Comparison of ENCODE assay signal across 8 cellular contexts in the genomic region with DNA sequence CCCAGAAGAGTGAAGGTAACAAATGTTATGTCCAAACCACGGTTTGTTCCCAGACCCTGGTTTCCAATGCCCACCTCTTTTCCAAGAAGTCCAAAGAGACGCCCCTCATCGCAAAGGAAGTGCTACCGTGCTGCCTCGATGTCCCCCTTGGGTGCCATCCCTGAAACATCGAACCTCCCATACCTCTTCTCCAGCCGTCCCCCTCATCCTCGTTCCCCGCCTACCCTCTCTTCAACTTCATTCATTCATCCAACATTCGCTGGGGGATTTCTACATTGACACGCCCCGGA. TPM values are rescaled to one million over a fixed set of nuclear protein-coding genes. Genes with fewer than 3 reads are reported as not detected.
A peak's percentile ranks its signal among the peaks of the same experiment; 100 is the strongest.
DNase-seq lines count a peak whose midpoint lies in the region; ATAC-seq lines count a peak whose summit lies in the region.

No MANE protein-coding gene starts in this region.

- no peaks in the 10 kb centered on the region for H3K9me3 Mint-ChIP-seq in T-helper 2 cell treated with Interferon-gamma antibody and Interleukin-4, amounts not matched to agents 5 μg/mL and 100 μg/mL, for 36 hours

- DNase-seq in T-helper 2 cell treated with Interferon-gamma antibody and Interleukin-4, amounts not matched to agents 5 μg/mL and 100 μg/mL, for 36 hours (ENCODE audit: low spot score) = no peak
- DNase-seq in T-helper 2 cell (no peak), T-helper 17 cell (no peak), iPS DF 6.9 (ENCODE audit: low read depth, low spot score) (no peak)
- DNase-seq in stimulated activated CD4-positive, alpha-beta T cell treated with anti-CD3 and anti-CD28 coated beads, Interleukin-15, amount 100 ng/mL, for 24 hours = no peak

- H3K36me3 ChIP-seq in iPS DF 6.9 (ENCODE audit: control insufficient read depth, insufficient read depth, low read length) (no peaks in the 10 kb centered on the region; the same call in 1 of the 2 replicates), stomach smooth muscle (ENCODE audit: control insufficient read depth in 2 of 2, insufficient read depth in 2 of 2, low read length in 2 of 2) (peaks cover 0 to 2% of the 10 kb centered on the region in 2 donors)

- H3K4me1 ChIP-seq in iPS DF 6.9 (ENCODE audit: control insufficient read depth, insufficient read depth, low read length) = no peaks in the 10 kb centered on the region
- peaks cover 8% of the 10 kb centered on the region for H3K4me1 ChIP-seq in stomach smooth muscle (ENCODE audit: control insufficient read depth, insufficient read depth, low read length)

- H3K9ac ChIP-seq in stomach smooth muscle (ENCODE audit: low read length in 2 of 2) = peak overlapping the region; percentile 80 to 89

- no peaks in the 10 kb centered on the region for H3K27me3 Mint-ChIP-seq in T-helper 2 cell treated with Interferon-gamma antibody and Interleukin-4, amounts not matched to agents 5 μg/mL and 100 μg/mL, for 36 hours (ENCODE audit: low read depth)
- H3K27me3 Mint-ChIP-seq in T-helper 17 cell = no peaks in the 10 kb centered on the region

- H3K36me3 Mint-ChIP-seq in T-helper 2 cell treated with Interferon-gamma antibody and Interleukin-4, amounts not matched to agents 5 μg/mL and 100 μg/mL, for 36 hours (ENCODE audit: low read depth) = peaks cover 19% of the 10 kb centered on the region
- peaks cover 2% of the 10 kb centered on the region for H3K36me3 Mint-ChIP-seq in T-helper 17 cell (ENCODE audit: low read depth)

- H3K4me3 ChIP-seq in iPS DF 6.9 (ENCODE audit: low read length) (peak overlapping the region; percentile 68; the same call in 1 of the 2 replicates), stomach smooth muscle (ENCODE audit: low read length in 2 of 2) (peak overlapping the region; percentile 87 to 91)

- H3K4me3 Mint-ChIP-seq in T-helper 2 cell treated with Interferon-gamma antibody and Interleukin-4, amounts not matched to agents 5 μg/mL and 100 μg/mL, for 36 hours = peak overlapping the region; percentile 94
- peak overlapping the region; percentile 100 for H3K4me3 Mint-ChIP-seq in T-helper 17 cell

- no peak for ATAC-seq in T-helper 17 cell
- no peak for ATAC-seq in HG02973 (IDR thresholded peaks at IDR 0.05; ENCODE audit: unreplicated experiment)
- ATAC-seq in HG02870 (IDR thresholded peaks at IDR 0.05; ENCODE audit: unreplicated experiment) = no peak

- H3K9me3 ChIP-seq in T-helper 17 cell (ENCODE audit: control insufficient read depth, low read length, poor library complexity, severe bottlenecking) = no peaks in the 10 kb centered on the region
- no peaks in the 10 kb centered on the region for H3K9me3 ChIP-seq in iPS DF 6.9 (ENCODE audit: control insufficient read depth, insufficient read depth, low read length)
- no peaks in the 10 kb centered on the region for H3K9me3 ChIP-seq in stomach smooth muscle (ENCODE audit: control insufficient read depth in 2 of 2, low read length in 2 of 2)

- H3K27ac ChIP-seq in iPS DF 6.9 (ENCODE audit: low read length) (no peak overlapping the region), stomach smooth muscle (ENCODE audit: low read length) (peak overlapping the region; percentile 78)

- peak overlapping the region; percentile 98 for H3K27ac Mint-ChIP-seq in T-helper 2 cell treated with Interferon-gamma antibody and Interleukin-4, amounts not matched to agents 5 μg/mL and 100 μg/mL, for 36 hours
- peak overlapping the region; percentile 98 for H3K27ac Mint-ChIP-seq in T-helper 17 cell

- peaks cover 27% of the 10 kb centered on the region for H3K4me1 Mint-ChIP-seq in T-helper 2 cell treated with Interferon-gamma antibody and Interleukin-4, amounts not matched to agents 5 μg/mL and 100 μg/mL, for 36 hours (ENCODE audit: low read depth)
- H3K4me1 Mint-ChIP-seq in T-helper 17 cell = peaks cover 18% of the 10 kb centered on the region

- no peaks in the 10 kb centered on the region for H3K27me3 ChIP-seq in iPS DF 6.9 (ENCODE audit: control insufficient read depth, insufficient read depth, low read length)
- no peaks in the 10 kb centered on the region for H3K27me3 ChIP-seq in stomach smooth muscle (ENCODE audit: control insufficient read depth in 1 of 2, insufficient read depth in 2 of 2, low read length in 2 of 2)

- no CpG with 5 or more reads among the region's 12 CpGs for WGBS in iPS DF 6.9 (ENCODE audit: insufficient coverage, insufficient read length)

RNA-seq across cellular contexts. Expression of gene TIPIN, which starts 0.5 kb away (rescaled TPM):
- 1 to 10 TPM; 2.9 to 4.2 TPM for total RNA-seq in T-helper 17 cell

RNA-seq across cellular contexts. Expression of gene MAP2K1, which starts 30.7 kb away (rescaled TPM):
- 10 to 100 TPM; 39.2 to 57.3 TPM for total RNA-seq in T-helper 17 cell
